1 cellular context compared by ENCODE assay signal in genomic region chr13:113296842-113297369, GRCh38.
A peak's percentile ranks its signal among the peaks of the same experiment; 100 is the strongest.
TF ChIP-seq lines count a peak whose summit lies in the region.

TSS of gene LAMP1 (plus strand) at chr13:113297239. CDS start at chr13:113297435, 196 bp downstream.

TF ChIP-seq in HepG2, 621 proteins besides CTCF, POLR2A, EP300 and RAD21 (continued from another document and continues in another):
- TF ChIP-seq CEBPZ (IDR thresholded peaks at IDR 0.05; ENCODE audit: low read length) (no peak), ZNF414 (CRISPR knock-in tag; IDR thresholded peaks at IDR 0.05) (peak; percentile 91; the same call in 1 of the 2 replicates), FOXA3 (CRISPR knock-in tag; IDR thresholded peaks at IDR 0.05) (peak; percentile 89), FIP1L1 (IDR thresholded peaks at IDR 0.05; ENCODE audit: borderline replicate concordance, insufficient read depth, low read depth, low read length) (no peak), ATAD3A (CRISPR knock-in tag; IDR thresholded peaks at IDR 0.05) (no peak), ZNF225 (CRISPR knock-in tag; IDR thresholded peaks at IDR 0.05) (peak; percentile 84; the same call in 1 of the 2 replicates), HOXA9 (CRISPR knock-in tag; IDR thresholded peaks at IDR 0.05; ENCODE audit: borderline replicate concordance) (peak; percentile 94; the same call in 1 of the 2 replicates), PCBP1 (IDR thresholded peaks at IDR 0.05; ENCODE audit: borderline replicate concordance, low read depth, low read length) (0 out of 2 replicates have a peak, but pooled peaks have one; percentile 51), ZBTB38 (CRISPR knock-in tag; IDR thresholded peaks at IDR 0.05) (peak; percentile 97), ZNF530 (CRISPR knock-in tag; IDR thresholded peaks at IDR 0.05; ENCODE audit: low read depth) (no peak), BRF2 (CRISPR knock-in tag; IDR thresholded peaks at IDR 0.05) (peak; percentile 90), HNRNPH1 (optimal IDR thresholded peaks at IDR 0.05; ENCODE audit: low read depth, low read length) (no peak), MED13 (CRISPR knock-in tag; IDR thresholded peaks at IDR 0.05) (peak; percentile 39; the same call in 1 of the 2 replicates), HOMEZ (CRISPR knock-in tag; IDR thresholded peaks at IDR 0.05; ENCODE audit: low read depth) (peak; percentile 48; the same call in 1 of the 2 replicates), SCMH1 (CRISPR knock-in tag; IDR thresholded peaks at IDR 0.05; ENCODE audit: borderline replicate concordance) (no peak), RARA (CRISPR knock-in tag; IDR thresholded peaks at IDR 0.05) (peak; percentile 72), ESRRA (CRISPR knock-in tag; IDR thresholded peaks at IDR 0.05; ENCODE audit: low read depth) (peak; percentile 89), ZNF430 (CRISPR knock-in tag; IDR thresholded peaks at IDR 0.05) (peak; percentile 88), MEF2D (CRISPR knock-in tag; IDR thresholded peaks at IDR 0.05) (peak; percentile 84; the same call in 1 of the 2 replicates), GFI1 (CRISPR knock-in tag; IDR thresholded peaks at IDR 0.05; ENCODE audit: borderline replicate concordance) (peak; percentile 87; the same call in 1 of the 2 replicates), ZNF333 (CRISPR knock-in tag; IDR thresholded peaks at IDR 0.05; ENCODE audit: borderline replicate concordance) (peak; percentile 96), TFDP2 (CRISPR knock-in tag; IDR thresholded peaks at IDR 0.05) (peak; percentile 96), NCOR1 (IDR thresholded peaks at IDR 0.05; ENCODE audit: borderline replicate concordance, low read length) (peak; percentile 37; the same call in 1 of the 2 replicates), REST (IDR thresholded peaks at IDR 0.05; ENCODE audit: borderline replicate concordance in 1 of 2, low read depth in 1 of 2, low read length in 2 of 2) (peak in 1 of 2 experiments; percentile 24; a peak in 1 of 4 replicates), CCAR2 (optimal IDR thresholded peaks at IDR 0.05; ENCODE audit: low read depth, low read length) (no peak), ZIK1 (CRISPR knock-in tag; IDR thresholded peaks at IDR 0.05; ENCODE audit: borderline replicate concordance, low read depth) (peak; percentile 93; the same call in 1 of the 2 replicates), ZBTB2 (CRISPR knock-in tag; IDR thresholded peaks at IDR 0.05; ENCODE audit: low read depth) (peak; percentile 96), NFE2L1 (CRISPR knock-in tag; IDR thresholded peaks at IDR 0.05; ENCODE audit: borderline replicate concordance) (peak; percentile 67; the same call in 1 of the 2 replicates), KAT7 (CRISPR knock-in tag; IDR thresholded peaks at IDR 0.05; ENCODE audit: borderline replicate concordance) (0 out of 2 replicates have a peak, but pooled peaks have one; percentile 76), FOXC1 (CRISPR knock-in tag; IDR thresholded peaks at IDR 0.05; ENCODE audit: borderline replicate concordance) (peak; percentile 95), ZNF788 (CRISPR knock-in tag; IDR thresholded peaks at IDR 0.05; ENCODE audit: borderline replicate concordance) (peak; percentile 97), ZNF124 (CRISPR knock-in tag; IDR thresholded peaks at IDR 0.05) (peak; percentile 86), SP140L (CRISPR knock-in tag; IDR thresholded peaks at IDR 0.05; ENCODE audit: borderline replicate concordance) (peak; percentile 85; the same call in 1 of the 2 replicates), ZBTB7A (CRISPR knock-in tag; IDR thresholded peaks at IDR 0.05) (peak; percentile 93), ZNF275 (CRISPR knock-in tag; IDR thresholded peaks at IDR 0.05; ENCODE audit: borderline replicate concordance) (peak; percentile 73; the same call in 1 of the 2 replicates), HNRNPLL (IDR thresholded peaks at IDR 0.05; ENCODE audit: low read depth, low read length, poor library complexity, severe bottlenecking) (peak; percentile 43), HIVEP1 (CRISPR knock-in tag; IDR thresholded peaks at IDR 0.05) (peak; percentile 84; the same call in 1 of the 2 replicates), ZNF331 (CRISPR knock-in tag; IDR thresholded peaks at IDR 0.05) (peak; percentile 96), ZBTB14 (CRISPR knock-in tag; IDR thresholded peaks at IDR 0.05) (peak; percentile 92), ZNF781 (CRISPR knock-in tag; IDR thresholded peaks at IDR 0.05; ENCODE audit: borderline replicate concordance, not compliant biosample characterization) (peak; percentile 77), NFKB2 (CRISPR knock-in tag; IDR thresholded peaks at IDR 0.05; ENCODE audit: borderline replicate concordance) (peak; percentile 87; the same call in 1 of the 2 replicates), ZFX (CRISPR knock-in tag; IDR thresholded peaks at IDR 0.05; ENCODE audit: low read depth) (peak; percentile 97), ZNF296 (CRISPR knock-in tag; conservative IDR thresholded peaks at IDR 0.05) (no peak), ZBTB39 (CRISPR knock-in tag; IDR thresholded peaks at IDR 0.05) (peak; percentile 88; the same call in 1 of the 2 replicates)
